ENCODE assay signal across 1 cellular context in the genomic region with DNA sequence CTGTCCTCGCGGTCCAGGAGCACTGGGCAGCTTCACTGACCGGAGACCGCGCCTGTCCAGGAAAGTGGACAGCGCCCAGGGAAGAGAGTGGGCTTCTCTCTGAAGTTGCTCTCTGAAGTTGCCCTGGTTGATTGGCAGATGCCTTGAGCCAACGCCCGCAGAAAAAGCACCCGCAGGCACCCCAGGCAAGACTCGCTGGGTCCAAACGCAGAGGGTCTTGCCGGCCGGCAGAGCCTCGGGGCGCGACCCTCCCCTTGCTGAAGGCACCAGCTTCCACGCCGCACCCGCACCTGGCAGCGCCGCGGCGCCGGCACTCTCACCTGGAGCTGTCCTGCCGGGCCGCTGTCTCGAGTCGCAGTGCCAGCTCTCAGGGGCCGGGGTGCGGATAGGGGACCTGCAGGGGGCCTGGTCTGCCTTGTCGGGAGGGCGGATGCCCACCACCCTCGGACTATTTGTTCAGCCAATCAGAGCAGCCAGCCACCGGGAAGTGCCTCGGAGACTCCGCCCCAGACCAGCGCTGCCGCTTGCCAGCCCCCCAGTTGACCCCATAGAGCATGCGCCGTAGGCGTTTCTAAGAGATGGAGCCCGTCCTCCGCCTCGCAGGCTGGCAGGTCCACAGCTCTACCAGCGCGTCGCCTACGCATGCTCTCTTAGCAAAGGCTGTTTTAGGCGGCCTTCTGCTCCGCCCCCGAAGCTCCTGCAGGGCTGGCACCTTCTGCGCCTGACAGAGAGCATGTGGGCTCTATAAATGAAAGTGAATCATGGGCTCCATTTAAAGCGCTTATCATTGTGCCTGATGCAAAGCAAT.
TF ChIP-seq lines count a peak whose summit lies in the region.

A gene (minus strand): TSS at position 359 of the 808 bp plus-strand sequence. CDS start 4,127 bp downstream, outside the sequence.

TF ChIP-seq in HepG2, 621 proteins besides CTCF, POLR2A, EP300 and RAD21 (continued from another document and continues in another):
- TF ChIP-seq, protein P1, sequence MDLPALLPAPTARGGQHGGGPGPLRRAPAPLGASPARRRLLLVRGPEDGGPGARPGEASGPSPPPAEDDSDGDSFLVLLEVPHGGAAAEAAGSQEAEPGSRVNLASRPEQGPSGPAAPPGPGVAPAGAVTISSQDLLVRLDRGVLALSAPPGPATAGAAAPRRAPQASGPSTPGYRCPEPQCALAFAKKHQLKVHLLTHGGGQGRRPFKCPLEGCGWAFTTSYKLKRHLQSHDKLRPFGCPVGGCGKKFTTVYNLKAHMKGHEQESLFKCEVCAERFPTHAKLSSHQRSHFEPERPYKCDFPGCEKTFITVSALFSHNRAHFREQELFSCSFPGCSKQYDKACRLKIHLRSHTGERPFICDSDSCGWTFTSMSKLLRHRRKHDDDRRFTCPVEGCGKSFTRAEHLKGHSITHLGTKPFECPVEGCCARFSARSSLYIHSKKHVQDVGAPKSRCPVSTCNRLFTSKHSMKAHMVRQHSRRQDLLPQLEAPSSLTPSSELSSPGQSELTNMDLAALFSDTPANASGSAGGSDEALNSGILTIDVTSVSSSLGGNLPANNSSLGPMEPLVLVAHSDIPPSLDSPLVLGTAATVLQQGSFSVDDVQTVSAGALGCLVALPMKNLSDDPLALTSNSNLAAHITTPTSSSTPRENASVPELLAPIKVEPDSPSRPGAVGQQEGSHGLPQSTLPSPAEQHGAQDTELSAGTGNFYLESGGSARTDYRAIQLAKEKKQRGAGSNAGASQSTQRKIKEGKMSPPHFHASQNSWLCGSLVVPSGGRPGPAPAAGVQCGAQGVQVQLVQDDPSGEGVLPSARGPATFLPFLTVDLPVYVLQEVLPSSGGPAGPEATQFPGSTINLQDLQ (CRISPR knock-in tag; IDR thresholded peaks at IDR 0.05), result no peak
- TF ChIP-seq, protein P2, sequence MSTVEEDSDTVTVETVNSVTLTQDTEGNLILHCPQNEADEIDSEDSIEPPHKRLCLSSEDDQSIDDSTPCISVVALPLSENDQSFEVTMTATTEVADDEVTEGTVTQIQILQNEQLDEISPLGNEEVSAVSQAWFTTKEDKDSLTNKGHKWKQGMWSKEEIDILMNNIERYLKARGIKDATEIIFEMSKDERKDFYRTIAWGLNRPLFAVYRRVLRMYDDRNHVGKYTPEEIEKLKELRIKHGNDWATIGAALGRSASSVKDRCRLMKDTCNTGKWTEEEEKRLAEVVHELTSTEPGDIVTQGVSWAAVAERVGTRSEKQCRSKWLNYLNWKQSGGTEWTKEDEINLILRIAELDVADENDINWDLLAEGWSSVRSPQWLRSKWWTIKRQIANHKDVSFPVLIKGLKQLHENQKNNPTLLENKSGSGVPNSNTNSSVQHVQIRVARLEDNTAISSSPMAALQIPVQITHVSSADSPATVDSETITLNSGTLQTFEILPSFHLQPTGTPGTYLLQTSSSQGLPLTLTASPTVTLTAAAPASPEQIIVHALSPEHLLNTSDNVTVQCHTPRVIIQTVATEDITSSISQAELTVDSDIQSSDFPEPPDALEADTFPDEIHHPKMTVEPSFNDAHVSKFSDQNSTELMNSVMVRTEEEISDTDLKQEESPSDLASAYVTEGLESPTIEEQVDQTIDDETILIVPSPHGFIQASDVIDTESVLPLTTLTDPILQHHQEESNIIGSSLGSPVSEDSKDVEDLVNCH (CRISPR knock-in tag; IDR thresholded peaks at IDR 0.05), result no peak
- TF ChIP-seq ZNF484 (CRISPR knock-in tag; IDR thresholded peaks at IDR 0.05; ENCODE audit: borderline replicate concordance, low read depth) (no peak), ZNF17 (CRISPR knock-in tag; IDR thresholded peaks at IDR 0.05) (no peak), CHD2 (IDR thresholded peaks at IDR 0.05; ENCODE audit: low read depth, low read length) (no peak), ERF (CRISPR knock-in tag; IDR thresholded peaks at IDR 0.05) (peak; percentile 29), RELA (CRISPR knock-in tag; IDR thresholded peaks at IDR 0.05) (no peak), RFXANK (CRISPR knock-in tag; IDR thresholded peaks at IDR 0.05) (no peak), ZNF232 (CRISPR knock-in tag; IDR thresholded peaks at IDR 0.05; ENCODE audit: borderline replicate concordance) (no peak), MYNN (CRISPR knock-in tag; IDR thresholded peaks at IDR 0.05; ENCODE audit: low read depth) (no peak), EZH2 (conservative IDR thresholded peaks at IDR 0.05; ENCODE audit: low read depth, low read length) (no peak), KLF15 (CRISPR knock-in tag; IDR thresholded peaks at IDR 0.05; ENCODE audit: borderline replicate concordance) (no peak), ZNF260 (CRISPR knock-in tag; IDR thresholded peaks at IDR 0.05; ENCODE audit: borderline replicate concordance, low read depth) (no peak), ZNF180 (CRISPR knock-in tag; IDR thresholded peaks at IDR 0.05; ENCODE audit: borderline replicate concordance, low read depth) (no peak), ZC3H4 (CRISPR knock-in tag; IDR thresholded peaks at IDR 0.05; ENCODE audit: borderline replicate concordance) (no peak), CBX2 (IDR thresholded peaks at IDR 0.05; ENCODE audit: low read depth, low read length) (no peak), CBX2 (CRISPR knock-in tag; IDR thresholded peaks at IDR 0.05; ENCODE audit: low read depth) (no peak), ZNF772 (CRISPR knock-in tag; IDR thresholded peaks at IDR 0.05) (no peak), NFE2 (CRISPR knock-in tag; IDR thresholded peaks at IDR 0.05) (no peak), ZSCAN20 (CRISPR knock-in tag; IDR thresholded peaks at IDR 0.05; ENCODE audit: borderline replicate concordance) (no peak), ZNF598 (CRISPR knock-in tag; IDR thresholded peaks at IDR 0.05; ENCODE audit: borderline replicate concordance) (no peak), SIX1 (CRISPR knock-in tag; IDR thresholded peaks at IDR 0.05; ENCODE audit: borderline replicate concordance) (no peak)
- TF ChIP-seq, protein P3, sequence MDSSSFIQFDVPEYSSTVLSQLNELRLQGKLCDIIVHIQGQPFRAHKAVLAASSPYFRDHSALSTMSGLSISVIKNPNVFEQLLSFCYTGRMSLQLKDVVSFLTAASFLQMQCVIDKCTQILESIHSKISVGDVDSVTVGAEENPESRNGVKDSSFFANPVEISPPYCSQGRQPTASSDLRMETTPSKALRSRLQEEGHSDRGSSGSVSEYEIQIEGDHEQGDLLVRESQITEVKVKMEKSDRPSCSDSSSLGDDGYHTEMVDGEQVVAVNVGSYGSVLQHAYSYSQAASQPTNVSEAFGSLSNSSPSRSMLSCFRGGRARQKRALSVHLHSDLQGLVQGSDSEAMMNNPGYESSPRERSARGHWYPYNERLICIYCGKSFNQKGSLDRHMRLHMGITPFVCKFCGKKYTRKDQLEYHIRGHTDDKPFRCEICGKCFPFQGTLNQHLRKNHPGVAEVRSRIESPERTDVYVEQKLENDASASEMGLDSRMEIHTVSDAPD (CRISPR knock-in tag; IDR thresholded peaks at IDR 0.05), result no peak
- TF ChIP-seq, protein P4, sequence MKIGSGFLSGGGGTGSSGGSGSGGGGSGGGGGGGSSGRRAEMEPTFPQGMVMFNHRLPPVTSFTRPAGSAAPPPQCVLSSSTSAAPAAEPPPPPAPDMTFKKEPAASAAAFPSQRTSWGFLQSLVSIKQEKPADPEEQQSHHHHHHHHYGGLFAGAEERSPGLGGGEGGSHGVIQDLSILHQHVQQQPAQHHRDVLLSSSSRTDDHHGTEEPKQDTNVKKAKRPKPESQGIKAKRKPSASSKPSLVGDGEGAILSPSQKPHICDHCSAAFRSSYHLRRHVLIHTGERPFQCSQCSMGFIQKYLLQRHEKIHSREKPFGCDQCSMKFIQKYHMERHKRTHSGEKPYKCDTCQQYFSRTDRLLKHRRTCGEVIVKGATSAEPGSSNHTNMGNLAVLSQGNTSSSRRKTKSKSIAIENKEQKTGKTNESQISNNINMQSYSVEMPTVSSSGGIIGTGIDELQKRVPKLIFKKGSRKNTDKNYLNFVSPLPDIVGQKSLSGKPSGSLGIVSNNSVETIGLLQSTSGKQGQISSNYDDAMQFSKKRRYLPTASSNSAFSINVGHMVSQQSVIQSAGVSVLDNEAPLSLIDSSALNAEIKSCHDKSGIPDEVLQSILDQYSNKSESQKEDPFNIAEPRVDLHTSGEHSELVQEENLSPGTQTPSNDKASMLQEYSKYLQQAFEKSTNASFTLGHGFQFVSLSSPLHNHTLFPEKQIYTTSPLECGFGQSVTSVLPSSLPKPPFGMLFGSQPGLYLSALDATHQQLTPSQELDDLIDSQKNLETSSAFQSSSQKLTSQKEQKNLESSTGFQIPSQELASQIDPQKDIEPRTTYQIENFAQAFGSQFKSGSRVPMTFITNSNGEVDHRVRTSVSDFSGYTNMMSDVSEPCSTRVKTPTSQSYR (CRISPR knock-in tag; IDR thresholded peaks at IDR 0.05; ENCODE audit: borderline replicate concordance), result no peak
- TF ChIP-seq, protein P5, sequence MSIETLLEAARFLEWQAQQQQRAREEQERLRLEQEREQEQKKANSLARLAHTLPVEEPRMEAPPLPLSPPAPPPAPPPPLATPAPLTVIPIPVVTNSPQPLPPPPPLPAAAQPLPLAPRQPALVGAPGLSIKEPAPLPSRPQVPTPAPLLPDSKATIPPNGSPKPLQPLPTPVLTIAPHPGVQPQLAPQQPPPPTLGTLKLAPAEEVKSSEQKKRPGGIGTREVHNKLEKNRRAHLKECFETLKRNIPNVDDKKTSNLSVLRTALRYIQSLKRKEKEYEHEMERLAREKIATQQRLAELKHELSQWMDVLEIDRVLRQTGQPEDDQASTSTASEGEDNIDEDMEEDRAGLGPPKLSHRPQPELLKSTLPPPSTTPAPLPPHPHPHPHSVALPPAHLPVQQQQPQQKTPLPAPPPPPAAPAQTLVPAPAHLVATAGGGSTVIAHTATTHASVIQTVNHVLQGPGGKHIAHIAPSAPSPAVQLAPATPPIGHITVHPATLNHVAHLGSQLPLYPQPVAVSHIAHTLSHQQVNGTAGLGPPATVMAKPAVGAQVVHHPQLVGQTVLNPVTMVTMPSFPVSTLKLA (IDR thresholded peaks at IDR 0.05), result peak; percentile 6; the same call in 1 of the 2 replicates
- TF ChIP-seq, protein P6, sequence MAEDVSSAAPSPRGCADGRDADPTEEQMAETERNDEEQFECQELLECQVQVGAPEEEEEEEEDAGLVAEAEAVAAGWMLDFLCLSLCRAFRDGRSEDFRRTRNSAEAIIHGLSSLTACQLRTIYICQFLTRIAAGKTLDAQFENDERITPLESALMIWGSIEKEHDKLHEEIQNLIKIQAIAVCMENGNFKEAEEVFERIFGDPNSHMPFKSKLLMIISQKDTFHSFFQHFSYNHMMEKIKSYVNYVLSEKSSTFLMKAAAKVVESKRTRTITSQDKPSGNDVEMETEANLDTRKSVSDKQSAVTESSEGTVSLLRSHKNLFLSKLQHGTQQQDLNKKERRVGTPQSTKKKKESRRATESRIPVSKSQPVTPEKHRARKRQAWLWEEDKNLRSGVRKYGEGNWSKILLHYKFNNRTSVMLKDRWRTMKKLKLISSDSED (CRISPR knock-in tag; IDR thresholded peaks at IDR 0.05), result no peak
- TF ChIP-seq, protein P7, sequence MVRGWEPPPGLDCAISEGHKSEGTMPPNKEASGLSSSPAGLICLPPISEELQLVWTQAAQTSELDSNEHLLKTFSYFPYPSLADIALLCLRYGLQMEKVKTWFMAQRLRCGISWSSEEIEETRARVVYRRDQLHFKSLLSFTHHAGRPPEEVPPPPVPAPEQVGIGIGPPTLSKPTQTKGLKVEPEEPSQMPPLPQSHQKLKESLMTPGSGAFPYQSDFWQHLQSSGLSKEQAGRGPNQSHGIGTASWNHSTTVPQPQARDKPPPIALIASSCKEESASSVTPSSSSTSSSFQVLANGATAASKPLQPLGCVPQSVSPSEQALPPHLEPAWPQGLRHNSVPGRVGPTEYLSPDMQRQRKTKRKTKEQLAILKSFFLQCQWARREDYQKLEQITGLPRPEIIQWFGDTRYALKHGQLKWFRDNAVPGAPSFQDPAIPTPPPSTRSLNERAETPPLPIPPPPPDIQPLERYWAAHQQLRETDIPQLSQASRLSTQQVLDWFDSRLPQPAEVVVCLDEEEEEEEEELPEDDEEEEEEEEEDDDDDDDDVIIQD (CRISPR knock-in tag; IDR thresholded peaks at IDR 0.05; ENCODE audit: low read depth), result 0 out of 2 replicates have a peak, but pooled peaks have one; percentile 20
- TF ChIP-seq, protein P8, sequence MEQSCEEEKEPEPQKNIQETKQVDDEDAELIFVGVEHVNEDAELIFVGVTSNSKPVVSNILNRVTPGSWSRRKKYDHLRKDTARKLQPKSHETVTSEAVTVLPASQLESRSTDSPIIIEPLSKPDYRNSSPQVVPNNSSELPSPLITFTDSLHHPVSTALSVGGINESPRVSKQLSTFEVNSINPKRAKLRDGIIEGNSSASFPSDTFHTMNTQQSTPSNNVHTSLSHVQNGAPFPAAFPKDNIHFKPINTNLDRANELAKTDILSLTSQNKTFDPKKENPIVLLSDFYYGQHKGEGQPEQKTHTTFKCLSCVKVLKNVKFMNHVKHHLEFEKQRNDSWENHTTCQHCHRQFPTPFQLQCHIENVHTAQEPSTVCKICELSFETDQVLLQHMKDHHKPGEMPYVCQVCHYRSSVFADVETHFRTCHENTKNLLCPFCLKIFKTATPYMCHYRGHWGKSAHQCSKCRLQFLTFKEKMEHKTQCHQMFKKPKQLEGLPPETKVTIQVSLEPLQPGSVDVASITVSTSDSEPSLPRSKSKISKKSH (CRISPR knock-in tag; IDR thresholded peaks at IDR 0.05; ENCODE audit: borderline replicate concordance), result peak; percentile 67; the same call in 1 of the 2 replicates
- TF ChIP-seq, protein P9, sequence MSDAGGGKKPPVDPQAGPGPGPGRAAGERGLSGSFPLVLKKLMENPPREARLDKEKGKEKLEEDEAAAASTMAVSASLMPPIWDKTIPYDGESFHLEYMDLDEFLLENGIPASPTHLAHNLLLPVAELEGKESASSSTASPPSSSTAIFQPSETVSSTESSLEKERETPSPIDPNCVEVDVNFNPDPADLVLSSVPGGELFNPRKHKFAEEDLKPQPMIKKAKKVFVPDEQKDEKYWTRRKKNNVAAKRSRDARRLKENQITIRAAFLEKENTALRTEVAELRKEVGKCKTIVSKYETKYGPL (CRISPR knock-in tag; IDR thresholded peaks at IDR 0.05), result no peak
- TF ChIP-seq, protein P10, sequence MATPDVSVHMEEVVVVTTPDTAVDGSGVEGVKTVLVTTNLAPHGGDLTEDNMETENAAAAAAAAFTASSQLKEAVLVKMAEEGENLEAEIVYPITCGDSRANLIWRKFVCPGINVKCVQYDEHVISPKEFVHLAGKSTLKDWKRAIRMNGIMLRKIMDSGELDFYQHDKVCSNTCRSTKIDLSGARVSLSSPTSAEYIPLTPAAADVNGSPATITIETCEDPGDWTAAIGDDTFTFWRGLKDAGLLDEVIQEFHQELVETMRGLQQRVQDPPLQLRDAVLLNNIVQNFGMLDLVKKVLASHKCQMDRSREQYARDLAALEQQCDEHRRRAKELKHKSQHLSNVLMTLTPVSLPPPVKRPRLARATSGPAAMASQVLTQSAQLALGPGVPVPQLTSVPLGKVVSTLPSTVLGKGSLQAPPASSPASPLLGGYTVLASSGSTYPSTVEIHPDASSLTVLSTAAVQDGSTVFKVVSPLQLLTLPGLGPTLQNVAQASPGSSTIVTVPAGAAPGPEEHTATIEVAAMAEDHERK (CRISPR knock-in tag; IDR thresholded peaks at IDR 0.05; ENCODE audit: low read depth), result no peak
- TF ChIP-seq, protein P11, sequence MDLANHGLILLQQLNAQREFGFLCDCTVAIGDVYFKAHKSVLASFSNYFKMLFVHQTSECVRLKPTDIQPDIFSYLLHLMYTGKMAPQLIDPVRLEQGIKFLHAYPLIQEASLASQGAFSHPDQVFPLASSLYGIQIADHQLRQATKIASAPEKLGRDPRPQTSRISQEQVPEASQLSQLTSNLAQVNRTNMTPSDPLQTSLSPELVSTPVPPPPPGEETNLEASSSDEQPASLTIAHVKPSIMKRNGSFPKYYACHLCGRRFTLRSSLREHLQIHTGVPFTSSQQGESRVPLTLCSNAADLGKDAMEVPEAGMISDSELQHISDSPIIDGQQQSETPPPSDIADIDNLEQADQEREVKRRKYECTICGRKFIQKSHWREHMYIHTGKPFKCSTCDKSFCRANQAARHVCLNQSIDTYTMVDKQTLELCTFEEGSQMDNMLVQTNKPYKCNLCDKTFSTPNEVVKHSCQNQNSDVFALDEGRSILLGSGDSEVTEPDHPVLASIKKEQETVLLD (CRISPR knock-in tag; IDR thresholded peaks at IDR 0.05; ENCODE audit: low read depth), result no peak
